ENCODE assay signal across 10 cellular contexts in genomic region chr11:115502636-115503082, GRCh38. TPM values are rescaled to one million over a fixed set of nuclear protein-coding genes. Genes with fewer than 3 reads are reported as not detected.
DNase-seq lines count a peak whose midpoint lies in the region; ATAC-seq and TF ChIP-seq lines count a peak whose summit lies in the region.
"Had no signal": no experiment of that assay in that cellular context is flagged by ENCODE, and none has a peak within 500 bp of the region (broad histone marks: within the 10 kb centered on the region; RNA-seq: fewer than 3 reads in every experiment).

No MANE protein-coding gene starts in this region.

- intact Hi-C loops in heart right ventricle (cut with DNase I), result loop anchor here in 9 of 10 donors (1.0 to 10.0 kb wide), 11 partner anchors 55 to 175 kb away; no protein-coding TSS in a partner anchor
- intact Hi-C loops in Right ventricle myocardium inferior (cut with DNase I), result loop anchor here (1.0 to 10.0 kb wide), 5 partner anchors 138 to 318 kb away; no protein-coding TSS in a partner anchor
- intact Hi-C loops in aorta (cut with DNase I), result loop anchor here in 1 of 2 donors (5.0 kb wide), 1 partner anchor 195 kb away; no protein-coding TSS in a partner anchor

- TF ChIP-seq CTCF in heart right ventricle (IDR thresholded peaks at IDR 0.05), result no peak
- TF ChIP-seq CTCF in RWPE1 (conservative IDR thresholded peaks at IDR 0.05; ENCODE audit: low read depth), result no peak

- no peaks in the 10 kb centered on the region for H3K36me3 ChIP-seq in heart right ventricle
- H3K36me3 ChIP-seq in mesodermal cell (ENCODE audit: control insufficient read depth, insufficient read depth, low read length), result no peaks in the 10 kb centered on the region
- H3K36me3 ChIP-seq in aorta (ENCODE audit: control insufficient read depth in 1 of 2, insufficient read depth in 2 of 2, low read length in 1 of 2), result no peaks in the 10 kb centered on the region

- peak overlapping the region; percentile 36 to 77 (median 65) for H3K4me3 ChIP-seq in heart right ventricle
- peak overlapping the region; percentile 80 for H3K4me3 ChIP-seq in mesodermal cell (ENCODE audit: extremely low read depth, insufficient read depth, low read length, poor library complexity, severe bottlenecking)
- H3K4me3 ChIP-seq in aorta (ENCODE audit: low read length in 2 of 2), result peak overlapping the region; percentile 5 to 63

- H3K27me3 ChIP-seq in heart right ventricle (peaks cover 0 to 94% (median 24%) of the 10 kb centered on the region in 7 donors), aorta (ENCODE audit: control insufficient read depth in 1 of 2, insufficient read depth in 2 of 2, low read length in 1 of 2) (no peaks in the 10 kb centered on the region)

- DNase-seq in heart right ventricle (no peak), Right ventricle myocardium inferior (ENCODE audit: missing footprints) (no peak), aorta (peak in 1 of 2 donors; percentile 68), RWPE1 (ENCODE audit: low spot score) (no peak)
- DNase-seq: DND-41 had no signal

- CTCF ChIA-PET in RWPE1 (lab: Yijun Ruan, JAX), result interaction anchor here (0.6 kb wide), 1 partner anchor 285 kb away, joined by 4 read pairs; no protein-coding TSS in a partner anchor

- POLR2A ChIA-PET in RWPE1 (lab: Yijun Ruan, JAX; ENCODE audit: low non-redundant PET), result interaction anchor here (0.6 kb wide), 1 partner anchor 166 kb away, joined by 3 read pairs; no protein-coding TSS in a partner anchor

- H3K9me3 ChIP-seq in heart right ventricle, result no peaks in the 10 kb centered on the region
- no peaks in the 10 kb centered on the region for H3K9me3 ChIP-seq in mesodermal cell (ENCODE audit: control insufficient read depth, low read length)
- H3K9me3 ChIP-seq in aorta (ENCODE audit: control insufficient read depth, low read length), result no peaks in the 10 kb centered on the region

- ATAC-seq in heart right ventricle (no peak), Right ventricle myocardium inferior (no peak), aorta (ENCODE audit: low FRiP score) (no peak), HG03095 (IDR thresholded peaks at IDR 0.05; ENCODE audit: unreplicated experiment) (no peak), HG02852 (IDR thresholded peaks at IDR 0.05; ENCODE audit: unreplicated experiment) (no peak)
- ATAC-seq: HCT116 had no signal

- WGBS in heart right ventricle, 2 donors, result 1% methylated on average over 29 to 30 of the region's 30 CpGs
- 0% methylated on average over 21 of the region's 30 CpGs for WGBS in mesodermal cell (ENCODE audit: insufficient coverage in 2 of 2), 2 experiments
- WGBS in aorta, 2 donors, result 1% methylated on average over 30 of the region's 30 CpGs

- peaks cover 0 to 44% (median 23%) of the 10 kb centered on the region in 9 donors for H3K4me1 ChIP-seq in heart right ventricle
- H3K4me1 ChIP-seq in mesodermal cell (ENCODE audit: control insufficient read depth, insufficient read depth, low read length, poor library complexity, severe bottlenecking), result peaks cover 20% of the 10 kb centered on the region
- H3K4me1 ChIP-seq in aorta (ENCODE audit: control insufficient read depth in 1 of 2, insufficient read depth in 2 of 2, low read length in 2 of 2), result no peaks in the 10 kb centered on the region

- H3K27ac ChIP-seq in heart right ventricle (peak overlapping the region in 9 of 10 donors; percentile 35 to 90 (median 79)), cingulate gyrus (ENCODE audit: low read depth, low read length) (peak overlapping the region; percentile 85), mesodermal cell (ENCODE audit: low read depth, low read length, severe bottlenecking) (no peak overlapping the region), aorta (ENCODE audit: low read depth in 1 of 2, low read length in 2 of 2) (no peak overlapping the region), RWPE1 (no peak overlapping the region)

RNA-seq across cellular contexts. Expression of gene CADM1, which starts 1.6 kb away (rescaled TPM):
- total RNA-seq in heart right ventricle (10 to 100 TPM; 28.0 to 83.0 (median 42.4) TPM), Right ventricle myocardium inferior (42.4 TPM), aorta (1 to 10 TPM; 7.6 to 9.8 TPM)
- polyA plus RNA-seq in heart right ventricle (10 to 100 TPM; 10.2 to 14.8 TPM), aorta (1 to 10 TPM in 1 of 2 donors, under 1 TPM in 1; 0.26 to 3.8 TPM)
- polyA plus RNA-seq in mesodermal cell (2013, experiment 1 of 2), result 66.6 TPM
- 61.3 TPM for polyA plus RNA-seq in mesodermal cell (2013, experiment 2 of 2)

Comparison
In these comparisons a context has a peak if more than half of its experiments do, and no peak if none do; other contexts are left out.
1. H3K27ac ChIP-seq: peak in heart right ventricle (9 of 10) and cingulate gyrus (single experiment); none in mesodermal cell (single experiment), aorta (0 of 2) and RWPE1 (single experiment).
2. Peak in every context shown above with its lines, with median percentiles within 50 percentile points of each other: H3K4me3 ChIP-seq.